In genomic region chr11:118529584-118530175, GRCh38 we compare ENCODE assay signal across 8 cellular contexts. TPM values are rescaled to one million over a fixed set of nuclear protein-coding genes. Genes with fewer than 3 reads are reported as not detected.
DNase-seq lines count a peak whose midpoint lies in the region; ATAC-seq and TF ChIP-seq lines count a peak whose summit lies in the region.

No MANE protein-coding gene starts in this region.

- DNase-seq in GM23338 (ENCODE audit: low spot score) (peak; percentile 51), ascending aorta (ENCODE audit: low spot score in 2 of 2) (no peak), trophoblast cell (no peak)

- H3F3A ChIP-seq in GM23338 (replicated peaks; ENCODE audit: low read depth), result peaks cover 24% of the 10 kb centered on the region; the same call in 1 of the 2 replicates

- H3K36me3 ChIP-seq in GM23338 (ENCODE audit: insufficient read depth), result no peaks in the 10 kb centered on the region
- peaks cover 6 to 13% of the 10 kb centered on the region in 2 donors for H3K36me3 ChIP-seq in ascending aorta
- peaks cover 13 to 21% of the 10 kb centered on the region in 2 experiments for H3K36me3 ChIP-seq in trophoblast cell (ENCODE audit: control insufficient read depth in 1 of 2, insufficient read depth in 2 of 2, low read length in 2 of 2)

- H3K27ac Mint-ChIP-seq in GM23338, result no peak overlapping the region; the same call in 1 of the 2 replicates

- H3K9me3 Mint-ChIP-seq in GM23338, result no peaks in the 10 kb centered on the region

- peak overlapping the region; percentile 99 for H3K4me3 ChIP-seq in GM23338
- peak overlapping the region; percentile 84 to 92 for H3K4me3 ChIP-seq in ascending aorta
- H3K4me3 ChIP-seq in mononuclear cell (ENCODE audit: low read length), result peak overlapping the region; percentile 63
- H3K4me3 ChIP-seq in trophoblast cell (ENCODE audit: low read depth, low read length), result no peak overlapping the region

- H2AK5ac ChIP-seq in trophoblast cell (ENCODE audit: low read length), result no peak overlapping the region

- no peak for TF ChIP-seq CTCF in 22Rv1 (IDR thresholded peaks at IDR 0.05)
- TF ChIP-seq CTCF in GM23338 (conservative IDR thresholded peaks at IDR 0.05; ENCODE audit: low read depth in 2 of 2), result no peak
- TF ChIP-seq CTCF in ascending aorta (IDR thresholded peaks at IDR 0.05), result no peak

- no peak overlapping the region for H3K18ac ChIP-seq in trophoblast cell (ENCODE audit: low read length)

- H4K20me1 ChIP-seq in GM23338 (replicated peaks; ENCODE audit: insufficient read depth), result peaks cover 8% of the 10 kb centered on the region; the same call in 1 of the 2 replicates

- WGBS in trophoblast cell (ENCODE audit: extremely low coverage, insufficient coverage, insufficient read length), result no CpG with 5 or more reads among the region's 5 CpGs

- H3K79me2 ChIP-seq in GM23338 (replicated peaks; ENCODE audit: insufficient read depth) (no peaks in the 10 kb centered on the region), trophoblast cell (ENCODE audit: control insufficient read depth, insufficient read depth, low read length, poor library complexity) (peaks cover 9% of the 10 kb centered on the region)

- H4K12ac ChIP-seq in trophoblast cell (ENCODE audit: low read depth, low read length), result no peak overlapping the region

- H3K4ac ChIP-seq in trophoblast cell (ENCODE audit: low read depth, low read length), result no peak overlapping the region

- peak overlapping the region; percentile 92 for H3K4me3 Mint-ChIP-seq in GM23338

- intact Hi-C loops in ascending aorta (cut with DNase I), result loop anchor here (2.0 kb wide), 1 partner anchor 37 kb away; no protein-coding TSS in a partner anchor

- no peak overlapping the region for H4K91ac ChIP-seq in trophoblast cell (ENCODE audit: low read depth, low read length)

- H3K4me1 ChIP-seq in GM23338 (ENCODE audit: insufficient read depth), result peaks cover 13% of the 10 kb centered on the region
- H3K4me1 ChIP-seq in ascending aorta, result peaks cover 0 to 21% of the 10 kb centered on the region in 2 donors
- peaks cover 33% of the 10 kb centered on the region for H3K4me1 ChIP-seq in mononuclear cell (ENCODE audit: insufficient read depth, low read length)
- H3K4me1 ChIP-seq in trophoblast cell (ENCODE audit: control insufficient read depth in 1 of 2, insufficient read depth in 2 of 2, low read length in 2 of 2), result peaks cover 10 to 15% of the 10 kb centered on the region in 2 experiments

- no peak overlapping the region for H2BK120ac ChIP-seq in trophoblast cell (ENCODE audit: insufficient read depth, low read length, poor library complexity)

- no peak overlapping the region for H3K14ac ChIP-seq in trophoblast cell (ENCODE audit: low read length)

- H3K9me3 ChIP-seq in ascending aorta (no peaks in the 10 kb centered on the region), mononuclear cell (ENCODE audit: low read depth, low read length) (no peaks in the 10 kb centered on the region), trophoblast cell (ENCODE audit: insufficient read depth, low read depth, low read length) (no peaks in the 10 kb centered on the region)

- H3K27ac ChIP-seq in 22Rv1 (peak overlapping the region; percentile 88), GM23338 (ENCODE audit: low read depth) (no peak overlapping the region), ascending aorta (no peak overlapping the region), trophoblast cell (ENCODE audit: low read depth, low read length) (no peak overlapping the region)

- H3K9me2 ChIP-seq in GM23338 (ENCODE audit: insufficient read depth), result no peaks in the 10 kb centered on the region; the same call in 1 of the 2 replicates

- no peak overlapping the region for H3K9ac ChIP-seq in trophoblast cell (ENCODE audit: low read length)

- H3K4me1 Mint-ChIP-seq in GM23338, result peaks cover 27% of the 10 kb centered on the region

- H2BK12ac ChIP-seq in trophoblast cell (ENCODE audit: low read length), result no peak overlapping the region

- H3K27me3 Mint-ChIP-seq in GM23338 (ENCODE audit: insufficient read depth, low read depth, poor library complexity), result peaks cover 15% of the 10 kb centered on the region

- H3K27me3 ChIP-seq in GM23338 (ENCODE audit: insufficient read depth) (peaks cover 6% of the 10 kb centered on the region; the same call in 1 of the 2 replicates), ascending aorta (no peaks in the 10 kb centered on the region), mononuclear cell (ENCODE audit: insufficient read depth, low read length) (peaks cover 3% of the 10 kb centered on the region), trophoblast cell (ENCODE audit: insufficient read depth, low read length) (no peaks in the 10 kb centered on the region)

- H3K23ac ChIP-seq in trophoblast cell (ENCODE audit: low read length), result no peak overlapping the region

- no peak overlapping the region for H4K8ac ChIP-seq in trophoblast cell (ENCODE audit: low read depth, low read length)

- no peak overlapping the region; the same call in 1 of the 2 replicates for H2AFZ ChIP-seq in GM23338
- no peak overlapping the region for H2AFZ ChIP-seq in trophoblast cell (ENCODE audit: insufficient read depth, low read length, poor library complexity)

- H3K4me2 ChIP-seq in GM23338 (peak overlapping the region; percentile 88), trophoblast cell (ENCODE audit: low read length) (no peak overlapping the region)

- H3K79me1 ChIP-seq in trophoblast cell (ENCODE audit: low read length), result peaks cover 14% of the 10 kb centered on the region

- ATAC-seq in GM23338 (peak; percentile 2; the same call in 2 of the 3 replicates), HG02623 (IDR thresholded peaks at IDR 0.05; ENCODE audit: unreplicated experiment) (no peak), HG03196 (IDR thresholded peaks at IDR 0.05; ENCODE audit: unreplicated experiment) (no peak), GM19463 (IDR thresholded peaks at IDR 0.05; ENCODE audit: unreplicated experiment) (no peak)

- H3K36me3 Mint-ChIP-seq in GM23338 (ENCODE audit: low read depth), result peaks cover 6% of the 10 kb centered on the region; the same call in 2 of the 3 replicates

- H2BK5ac ChIP-seq in trophoblast cell (ENCODE audit: low read depth, low read length, poor library complexity), result no peak overlapping the region

RNA-seq across cellular contexts. Expression of gene TMEM25, which starts 1.3 kb away (rescaled TPM):
- total RNA-seq in GM23338 (2014; rRNA removed; shearing (Covaris generic)), result 17.7 and 25.4 TPM in 2 replicates
- 11.4 and 11.7 TPM in 2 replicates for polyA plus RNA-seq in GM23338 (2016; fragmentation: Nextera tagmentation; extraction: Ambion mirVana)
- total RNA-seq in ascending aorta (133 TPM), mononuclear cell (8.9 TPM)
- 17.2 and 17.8 TPM in 2 replicates for polyA plus RNA-seq in trophoblast cell (2013)

RNA-seq across cellular contexts. Expression of gene TTC36, which starts 2.4 kb away (rescaled TPM):
- total RNA-seq in GM23338 (2014; rRNA removed; shearing (Covaris generic)), result 1.0 and 3.5 TPM in 2 replicates
- 0.40 TPM in 1 of 2 replicates, not detected in the other for polyA plus RNA-seq in GM23338 (2016; fragmentation: Nextera tagmentation; extraction: Ambion mirVana)
- total RNA-seq in ascending aorta (30.4 TPM), mononuclear cell (not detected)
- 0.10 and 0.12 TPM in 2 replicates for polyA plus RNA-seq in trophoblast cell (2013)

RNA-seq across cellular contexts. Expression of gene IFT46, which starts 36.1 kb away (rescaled TPM):
- total RNA-seq in GM23338 (2014; rRNA removed; shearing (Covaris generic)), result 11.1 and 12.8 TPM in 2 replicates
- polyA plus RNA-seq in GM23338 (2016; fragmentation: Nextera tagmentation; extraction: Ambion mirVana), result 4.3 and 4.6 TPM in 2 replicates
- total RNA-seq in ascending aorta, result 34.9 TPM
- 10.1 TPM for total RNA-seq in mononuclear cell
- 11.9 and 13.7 TPM in 2 replicates for polyA plus RNA-seq in trophoblast cell (2013)

RNA-seq across cellular contexts. Expression of gene ARCN1, which starts 42.5 kb away (rescaled TPM):
- total RNA-seq in GM23338 (2014; rRNA removed; shearing (Covaris generic)), result 106 and 109 TPM in 2 replicates
- 79.9 and 83.3 TPM in 2 replicates for polyA plus RNA-seq in GM23338 (2016; fragmentation: Nextera tagmentation; extraction: Ambion mirVana)
- total RNA-seq in ascending aorta (93.8 TPM), mononuclear cell (109 TPM)
- polyA plus RNA-seq in trophoblast cell (2013), result 246 and 250 TPM in 2 replicates
